8 cellular contexts compared by ENCODE assay signal in genomic region chr17:28712037-28712704, GRCh38. TPM values are rescaled to one million over a fixed set of nuclear protein-coding genes. Genes with fewer than 3 reads are reported as not detected.
DNase-seq lines count a peak whose midpoint lies in the region; ATAC-seq, FAIRE-seq and TF ChIP-seq lines count a peak whose summit lies in the region.

No MANE protein-coding gene starts in this region.

- no peak for TF ChIP-seq CTCF in cardiac muscle cell (IDR thresholded peaks at IDR 0.05; ENCODE audit: low read depth, low read length)
- TF ChIP-seq CTCF in gastrocnemius medialis (IDR thresholded peaks at IDR 0.05 in 4 of 5, conservative IDR thresholded peaks at IDR 0.05 in 1 of 5): no peak

- peak overlapping the region; percentile 15 for H3K4me3 ChIP-seq in cardiac muscle cell
- H3K4me3 ChIP-seq in gastrocnemius medialis: peak overlapping the region; percentile 67 to 89 (median 81)

- H3K9me3 ChIP-seq in cardiac muscle cell (ENCODE audit: low read depth) (no peaks in the 10 kb centered on the region), gastrocnemius medialis (no peaks in the 10 kb centered on the region)

- H3K27ac ChIP-seq in cardiac muscle cell (peak overlapping the region; percentile 61), gastrocnemius medialis (peak overlapping the region; percentile 77 to 84 (median 80))

- H3K4me1 ChIP-seq in cardiac muscle cell (ENCODE audit: low read depth) (peaks cover 16% of the 10 kb centered on the region), gastrocnemius medialis (peaks cover 4 to 6% of the 10 kb centered on the region in 2 donors)

- in situ Hi-C loops in gastrocnemius medialis (cut with MboI; ENCODE audit: low sequenced_read_pairs in 4 of 4): no loop called here

- no peak; the same call in none of the 2 replicates for TF ChIP-seq POLR2A in GM12892 (IDR thresholded peaks at IDR 0.05; ENCODE audit: low read depth, low read length)
- TF ChIP-seq POLR2A in gastrocnemius medialis (IDR thresholded peaks at IDR 0.05): no peak

- peaks cover 13% of the 10 kb centered on the region for H3K36me3 ChIP-seq in cardiac muscle cell
- no peaks in the 10 kb centered on the region for H3K36me3 ChIP-seq in gastrocnemius medialis

- intact Hi-C loops in gastrocnemius medialis (cut with DNase I; ENCODE audit: low total_unique reads): no loop called here

- DNase-seq in GM12892 (ENCODE audit: insufficient read length): peak; percentile 72
- peak; percentile 81 for DNase-seq in MV-4-11 (lab: John Stamatoyannopoulos, UW)
- DNase-seq in activated T-cell treated with anti-CD3 and anti-CD28 coated beads, Interleukin-2, amount 50 U/mL, for 48 hours: peak; percentile 79 to 82
- DNase-seq in cardiac muscle cell (ENCODE audit: low read depth in 1 of 2, low spot score in 1 of 2): peak; percentile 41 to 51
- DNase-seq in gastrocnemius medialis: no peak
- no peak for DNase-seq in RCC 7860 (ENCODE audit: low spot score)

- H3K27me3 ChIP-seq in cardiac muscle cell (no peaks in the 10 kb centered on the region), gastrocnemius medialis (peaks cover under 1 to 12% (median 8%) of the 10 kb centered on the region in 3 donors)

- peak in 1 of 2 donors; percentile 2 for ATAC-seq in gastrocnemius medialis
- ATAC-seq in GM21515 (IDR thresholded peaks at IDR 0.05; ENCODE audit: unreplicated experiment): no peak
- no peak for ATAC-seq in GM18519 (IDR thresholded peaks at IDR 0.05; ENCODE audit: low FRiP score, unreplicated experiment)

- FAIRE-seq in GM12892 (lab: Jason Lieb, UNC) (peak; percentile 64), RCC 7860 (lab: Jason Lieb, UNC) (no peak)

RNA-seq across cellular contexts. Expression of gene PROCA1, which starts 0.5 kb away (rescaled TPM):
- 2.8 TPM for polyA plus RNA-seq in GM12892 (2012; ENCODE audit: missing spikeins)
- total RNA-seq in cardiac muscle cell (19.4 and 44.8 TPM in 2 replicates), gastrocnemius medialis (1 to 10 TPM in 1 of 4 donors, under 1 TPM in 2, not detected in 1; 0.42 to 1.6 (median 0.49) TPM)
- polyA plus RNA-seq in cardiac muscle cell: 7.8 and 11.1 TPM in 2 replicates

RNA-seq across cellular contexts. Expression of gene RAB34, which starts 5.5 kb away (rescaled TPM):
- 18.7 TPM for polyA plus RNA-seq in GM12892 (2012; ENCODE audit: missing spikeins)
- total RNA-seq in cardiac muscle cell (256 and 276 TPM in 2 replicates), gastrocnemius medialis (10 to 100 TPM; 14.9 to 53.3 (median 32.7) TPM)
- 177 and 186 TPM in 2 replicates for polyA plus RNA-seq in cardiac muscle cell

RNA-seq across cellular contexts. Expression of gene RPL23A, which starts 7.6 kb away (rescaled TPM):
- polyA plus RNA-seq in GM12892 (2012; ENCODE audit: missing spikeins): 2,883 TPM
- total RNA-seq in cardiac muscle cell (332 and 489 TPM in 2 replicates), gastrocnemius medialis (100 to 1,000 TPM; 434 to 647 (median 533) TPM)
- 944 and 1,028 TPM in 2 replicates for polyA plus RNA-seq in cardiac muscle cell

RNA-seq across cellular contexts. Expression of gene TLCD1, which starts 13.9 kb away (rescaled TPM):
- 15.8 TPM for polyA plus RNA-seq in GM12892 (2012; ENCODE audit: missing spikeins)
- total RNA-seq in cardiac muscle cell: 3.0 and 7.8 TPM in 2 replicates
- 7.2 and 15.4 TPM in 2 replicates for polyA plus RNA-seq in cardiac muscle cell
- under 1 TPM in 3 of 4 donors, not detected in 1; 0.46 to 0.82 (median 0.75) TPM for total RNA-seq in gastrocnemius medialis

RNA-seq across cellular contexts. Expression of gene NEK8, which starts 16.4 kb away (rescaled TPM):
- 6.9 TPM for polyA plus RNA-seq in GM12892 (2012; ENCODE audit: missing spikeins)
- total RNA-seq in cardiac muscle cell: 5.0 and 7.7 TPM in 2 replicates
- polyA plus RNA-seq in cardiac muscle cell: 9.0 and 13.6 TPM in 2 replicates
- total RNA-seq in gastrocnemius medialis: 1 to 10 TPM; 1.3 to 8.1 (median 1.9) TPM

Comparison
In these comparisons a context has a peak if more than half of its experiments do, and no peak if none do; other contexts are left out.
1. DNase-seq: peak in GM12892 (single experiment), MV-4-11 (single experiment), activated T-cell treated with anti-CD3 and anti-CD28 coated beads, Interleukin-2, amount 50 U/mL, for 48 hours (2 of 2) and cardiac muscle cell (2 of 2); none in gastrocnemius medialis (0 of 2) and RCC 7860 (single experiment).